In the genomic region with DNA sequence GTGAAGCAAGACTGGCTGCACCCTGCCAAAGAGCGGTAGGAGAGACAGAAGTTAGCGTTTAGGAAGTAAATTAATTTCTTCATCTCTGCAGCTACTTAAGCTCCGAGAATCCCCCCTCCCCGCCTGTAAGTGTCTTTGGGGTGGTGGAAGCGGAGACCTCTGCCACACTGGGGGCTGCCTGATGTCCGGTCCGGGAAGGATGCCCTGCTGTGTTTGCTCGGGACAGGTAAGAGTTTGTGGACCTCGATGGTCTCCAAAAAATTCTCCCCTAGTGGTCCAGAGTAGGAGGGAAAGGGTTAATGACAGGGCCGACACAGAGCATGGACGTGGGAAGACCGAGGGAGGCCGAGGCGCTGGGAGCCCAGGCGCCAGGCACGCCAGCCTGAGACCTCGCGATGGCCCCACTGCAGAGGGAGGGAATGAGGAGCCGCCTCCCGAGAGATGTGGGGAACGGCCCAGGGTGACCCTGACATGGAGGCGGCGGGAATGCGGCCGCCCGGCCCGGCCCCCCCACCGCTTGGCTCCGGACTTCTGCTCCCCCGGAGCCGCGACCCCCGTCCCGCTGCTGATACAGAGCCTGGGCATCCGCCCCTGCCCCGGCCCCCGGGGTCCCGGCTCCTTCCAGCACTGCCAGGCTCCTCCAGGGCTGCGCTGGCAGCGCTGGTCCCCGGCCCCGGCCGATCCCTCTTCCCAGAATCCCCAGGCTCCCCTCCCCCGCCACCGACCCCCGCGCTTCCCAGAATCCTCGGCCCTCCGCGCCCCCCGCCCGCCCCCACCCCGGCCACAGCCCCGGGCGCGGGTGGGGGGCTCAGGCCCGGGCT, we compare ENCODE assay signal across 8 cellular contexts. TPM values are rescaled to one million over a fixed set of nuclear protein-coding genes. Genes with fewer than 3 reads are reported as not detected.
DNase-seq lines count a peak whose midpoint lies in the region; ATAC-seq, FAIRE-seq and TF ChIP-seq lines count a peak whose summit lies in the region.

No MANE protein-coding gene starts in this region.

- peak; percentile 78 for ATAC-seq in HepG2

- BruUV-seq in HepG2 (replicated peaks; lab: Mats Ljungman, UMichigan): no TSS peak

- TF ChIP-seq EP300 in HepG2 (IDR thresholded peaks at IDR 0.05; ENCODE audit: low read depth in 2 of 2, low read length in 2 of 2) (no peak), HepG2 (CRISPR knock-in tag; IDR thresholded peaks at IDR 0.05; ENCODE audit: borderline replicate concordance) (no peak; the same call in 1 of the 2 replicates), suprapubic skin (IDR thresholded peaks at IDR 0.05) (no peak)

- peak; percentile 20 to 71 for DNase-seq in SHP77 (lab: John Stamatoyannopoulos, UW)
- DNase-seq in SHP77 treated with DMSO at 0.1 percent for 48 hours (lab: John Stamatoyannopoulos, UW): no peak
- no peak for DNase-seq in coronary artery (ENCODE audit: low spot score)
- DNase-seq in HepG2 (ENCODE audit: low spot score): peak; percentile 60
- DNase-seq in suprapubic skin (ENCODE audit: low spot score in 2 of 2): no peak
- DNase-seq in superior temporal gyrus (ENCODE audit: extremely low spot score): no peak
- no peak for DNase-seq in mucosa of gallbladder (ENCODE audit: low spot score)

- no peaks in the 10 kb centered on the region for H3K79me2 ChIP-seq in OCI-LY3 (ENCODE audit: low read length)
- H3K79me2 ChIP-seq in HepG2 (ENCODE audit: insufficient read depth, low read length): peaks cover 29% of the 10 kb centered on the region

- in situ Hi-C loops in HepG2 (cut with HindIII; ENCODE audit: extremely low pct_ligation_motif_present, low pct_unique_long_range_greater_than_20kb): no loop called here

- CTCF ChIA-PET in HepG2 (lab: Yijun Ruan, JAX; ENCODE audit: low intra/inter-chr PET ratio, low total read pairs): interaction anchor here (1.0 kb wide), 1 partner anchor 28 kb away, joined by 3 read pairs; no protein-coding TSS in a partner anchor

- whole genome bisulfite sequencing in HepG2 (ENCODE audit: low lambda C conversion rate): 11% methylated on average over 42 of the region's 57 CpGs
- 7% methylated on average over 20 of the region's 57 CpGs for WGBS in suprapubic skin

- H4K20me1 ChIP-seq in OCI-LY3 (ENCODE audit: insufficient read depth, low read length) (no peaks in the 10 kb centered on the region), HepG2 (ENCODE audit: insufficient read depth, low read length) (no peaks in the 10 kb centered on the region)

- H3K27ac ChIP-seq in OCI-LY3 (ENCODE audit: low read length) (no peak overlapping the region), coronary artery (peak overlapping the region; percentile 85 to 91), HepG2 (ENCODE audit: extremely low read length, insufficient read depth, low read length) (peak overlapping the region; percentile 78), suprapubic skin (peak overlapping the region; percentile 91)

- H3K9ac ChIP-seq in OCI-LY3 (ENCODE audit: low read length) (peak overlapping the region; percentile 49; the same call in 1 of the 2 replicates), HepG2 (ENCODE audit: insufficient read depth, low read depth, low read length) (peak overlapping the region; percentile 95)

- FAIRE-seq in HepG2 (lab: Jason Lieb, UNC): no peak

- H3K9me3 ChIP-seq in OCI-LY3 (ENCODE audit: insufficient read depth, low read length): no peaks in the 10 kb centered on the region
- H3K9me3 ChIP-seq in HepG2 (ENCODE audit: low read length): no peaks in the 10 kb centered on the region
- H3K9me3 ChIP-seq in suprapubic skin: no peaks in the 10 kb centered on the region

- peak; percentile 58 for TF ChIP-seq RAD21 in HepG2 (CRISPR knock-in tag; IDR thresholded peaks at IDR 0.05)

- H3K27me3 ChIP-seq in OCI-LY3 (ENCODE audit: low read depth, low read length): no peaks in the 10 kb centered on the region
- H3K27me3 ChIP-seq in HepG2 (ENCODE audit: control insufficient read depth in 1 of 2, insufficient read depth in 2 of 2, low read length in 2 of 2): no peaks in the 10 kb centered on the region; a peak in 2 of 5 replicates
- H3K27me3 ChIP-seq in suprapubic skin: no peaks in the 10 kb centered on the region

- no peak overlapping the region for H2AFZ ChIP-seq in OCI-LY3 (ENCODE audit: low read depth, low read length)
- H2AFZ ChIP-seq in HepG2 (ENCODE audit: low read length): no peak overlapping the region

- H3K4me3 ChIP-seq in OCI-LY3 (ENCODE audit: low read length): peak overlapping the region; percentile 76
- H3K4me3 ChIP-seq in coronary artery: peak overlapping the region; percentile 89
- H3K4me3 ChIP-seq in HepG2 (replicated peaks in 1 of 3; ENCODE audit: insufficient read depth in 1 of 3, low read depth in 2 of 3, low read length in 3 of 3): peak overlapping the region; percentile 99 to 100 (median 100)
- peak overlapping the region; percentile 97 for H3K4me3 ChIP-seq in suprapubic skin

- TF ChIP-seq CTCF in OCI-LY3 (IDR thresholded peaks at IDR 0.05; ENCODE audit: low read depth, low read length) (no peak), coronary artery (IDR thresholded peaks at IDR 0.05) (no peak), HepG2 (CRISPR knock-in tag; IDR thresholded peaks at IDR 0.05) (no peak; the same call in 1 of the 2 replicates), suprapubic skin (IDR thresholded peaks at IDR 0.05) (no peak)

- H3K4me2 ChIP-seq in OCI-LY3 (ENCODE audit: low read length): peak overlapping the region; percentile 40
- H3K4me2 ChIP-seq in HepG2 (ENCODE audit: low read depth, low read length): peak overlapping the region; percentile 92

- H3K4me1 ChIP-seq in OCI-LY3 (ENCODE audit: low read length): no peaks in the 10 kb centered on the region
- peaks cover 30% of the 10 kb centered on the region for H3K4me1 ChIP-seq in HepG2 (ENCODE audit: insufficient read depth, low read length)
- H3K4me1 ChIP-seq in suprapubic skin: peaks cover 27% of the 10 kb centered on the region

- intact Hi-C loops in HepG2 (cut with micrococcal nuclease; ENCODE audit: unreplicated experiment): loop anchor here (5.0 kb wide), 1 partner anchor 211 kb away; no protein-coding TSS in a partner anchor

- H3K36me3 ChIP-seq in OCI-LY3 (replicated peaks; ENCODE audit: low read depth, low read length): no peaks in the 10 kb centered on the region
- peaks cover 19 to 29% of the 10 kb centered on the region in 2 experiments for H3K36me3 ChIP-seq in HepG2 (replicated peaks in 1 of 2; ENCODE audit: control insufficient read depth in 1 of 2, insufficient read depth in 2 of 2, low read length in 2 of 2)
- H3K36me3 ChIP-seq in suprapubic skin: peaks cover 30% of the 10 kb centered on the region

- POLR2A ChIA-PET in HepG2 (lab: Yijun Ruan, JAX): interaction anchor here (0.6 to 2.9 kb wide), 17 partner anchors 9 to 157 kb away, joined by 3 to 257 read pairs (median 8); partner anchors contain the start of gene PHKG2

- TF ChIP-seq POLR2A in HepG2 (IDR thresholded peaks at IDR 0.05; ENCODE audit: insufficient read depth in 1 of 2, low read depth in 2 of 2, low read length in 2 of 2): peak; percentile 29 to 41; a peak in 3 of 4 replicates
- no peak for TF ChIP-seq POLR2A in suprapubic skin (IDR thresholded peaks at IDR 0.05)

RNA-seq across cellular contexts. Expression of gene ZNF629, which starts 0.7 kb away (rescaled TPM):
- total RNA-seq in HepG2 (2016; rRNA removed; fragmentation: Illumina TruSeq; extraction: Trizol) (14.3 and 16.5 TPM in 2 replicates), suprapubic skin (10 to 100 TPM; 11.5 to 22.9 (median 16.1) TPM), mucosa of gallbladder (18.9 TPM)
- 1.3 TPM in 2 replicates for total RNA-seq in HepG2 (2016; cell fraction: cytosol; rRNA removed; fragmentation: Illumina TruSeq; extraction: Trizol; ENCODE audit: low read depth)
- 12.7 and 16.5 TPM in 2 replicates for total RNA-seq in HepG2 (2016; cell fraction: insoluble cytoplasmic fraction; rRNA removed; fragmentation: Illumina TruSeq; extraction: Trizol)
- 5.2 and 5.9 TPM in 2 replicates for total RNA-seq in HepG2 (2016; cell fraction: membrane; rRNA removed; fragmentation: Illumina TruSeq; extraction: Trizol)
- total RNA-seq in HepG2 (2016; cell fraction: nucleus; rRNA removed; fragmentation: Illumina TruSeq; extraction: Trizol): 15.1 and 17.8 TPM in 2 replicates
- polyA plus RNA-seq in HepG2 (2011; rRNA removed): 6.1 and 8.2 TPM in 2 replicates
- polyA plus RNA-seq in HepG2 (2011; cell fraction: cytosol; rRNA removed): 3.9 and 4.8 TPM in 2 replicates
- polyA plus RNA-seq in HepG2 (2011; cell fraction: nucleus; rRNA removed): 25.0 TPM in 2 replicates
- 9.2 and 10.1 TPM in 2 replicates for polyA plus RNA-seq in HepG2 (2012)
- 0.64 and 0.65 TPM in 2 replicates for polyA plus RNA-seq in HepG2 (2016; cell fraction: cytosol; fragmentation: Illumina TruSeq; extraction: Trizol; ENCODE audit: low read depth)
- 11.8 and 14.8 TPM in 2 replicates for polyA plus RNA-seq in HepG2 (2016; cell fraction: insoluble cytoplasmic fraction; fragmentation: Illumina TruSeq; extraction: Trizol; ENCODE audit: low read depth)
- polyA plus RNA-seq in HepG2 (2016; cell fraction: membrane; fragmentation: Illumina TruSeq; extraction: Trizol; ENCODE audit: low read depth): 2.2 and 2.7 TPM in 2 replicates
- 25.2 and 26.3 TPM in 2 replicates for polyA plus RNA-seq in HepG2 (2016; cell fraction: nucleus; fragmentation: Illumina TruSeq; extraction: Trizol; ENCODE audit: insufficient read depth, low read depth)
- 9.3 and 12.7 TPM in 2 replicates for polyA minus RNA-seq in HepG2 (2011; rRNA and poly(A)+ RNA removed; ENCODE audit: low replicate concordance)
- polyA minus RNA-seq in HepG2 (2011; cell fraction: cytosol; rRNA and poly(A)+ RNA removed): 8.3 and 9.5 TPM in 2 replicates
- 15.8 and 22.4 TPM in 2 replicates for polyA minus RNA-seq in HepG2 (2011; cell fraction: nucleus; rRNA and poly(A)+ RNA removed)

RNA-seq across cellular contexts. Expression of gene RNF40, which starts 24.2 kb away (rescaled TPM):
- 85.6 and 102 TPM in 2 replicates for total RNA-seq in HepG2 (2016; rRNA removed; fragmentation: Illumina TruSeq; extraction: Trizol)
- 11.9 and 12.0 TPM in 2 replicates for total RNA-seq in HepG2 (2016; cell fraction: cytosol; rRNA removed; fragmentation: Illumina TruSeq; extraction: Trizol; ENCODE audit: low read depth)
- 79.6 and 89.9 TPM in 2 replicates for total RNA-seq in HepG2 (2016; cell fraction: insoluble cytoplasmic fraction; rRNA removed; fragmentation: Illumina TruSeq; extraction: Trizol)
- total RNA-seq in HepG2 (2016; cell fraction: membrane; rRNA removed; fragmentation: Illumina TruSeq; extraction: Trizol): 40.5 and 47.1 TPM in 2 replicates
- total RNA-seq in HepG2 (2016; cell fraction: nucleus; rRNA removed; fragmentation: Illumina TruSeq; extraction: Trizol): 55.6 and 65.6 TPM in 2 replicates
- polyA plus RNA-seq in HepG2 (2011; rRNA removed): 84.0 and 91.0 TPM in 2 replicates
- 47.5 and 49.3 TPM in 2 replicates for polyA plus RNA-seq in HepG2 (2011; cell fraction: cytosol; rRNA removed)
- polyA plus RNA-seq in HepG2 (2011; cell fraction: nucleus; rRNA removed): 128 and 147 TPM in 2 replicates
- 44.7 and 52.0 TPM in 2 replicates for polyA plus RNA-seq in HepG2 (2012)
- polyA plus RNA-seq in HepG2 (2016; cell fraction: cytosol; fragmentation: Illumina TruSeq; extraction: Trizol; ENCODE audit: low read depth): 8.6 and 10.7 TPM in 2 replicates
- polyA plus RNA-seq in HepG2 (2016; cell fraction: insoluble cytoplasmic fraction; fragmentation: Illumina TruSeq; extraction: Trizol; ENCODE audit: low read depth): 87.6 and 98.5 TPM in 2 replicates
- 29.9 and 30.8 TPM in 2 replicates for polyA plus RNA-seq in HepG2 (2016; cell fraction: membrane; fragmentation: Illumina TruSeq; extraction: Trizol; ENCODE audit: low read depth)
- polyA plus RNA-seq in HepG2 (2016; cell fraction: nucleus; fragmentation: Illumina TruSeq; extraction: Trizol; ENCODE audit: insufficient read depth, low read depth): 131 and 139 TPM in 2 replicates
- polyA minus RNA-seq in HepG2 (2011; rRNA and poly(A)+ RNA removed; ENCODE audit: low replicate concordance): 110 and 128 TPM in 2 replicates
- polyA minus RNA-seq in HepG2 (2011; cell fraction: cytosol; rRNA and poly(A)+ RNA removed): 42.3 and 58.2 TPM in 2 replicates
- 34.0 and 43.5 TPM in 2 replicates for polyA minus RNA-seq in HepG2 (2011; cell fraction: nucleus; rRNA and poly(A)+ RNA removed)
- total RNA-seq in suprapubic skin: 10 to 100 TPM; 65.6 to 89.7 (median 76.5) TPM
- total RNA-seq in mucosa of gallbladder: 129 TPM

RNA-seq across cellular contexts. Expression of gene CFAP119, which starts 24.5 kb away (rescaled TPM):
- total RNA-seq in HepG2 (2016; rRNA removed; fragmentation: Illumina TruSeq; extraction: Trizol) (1.2 and 6.4 TPM in 2 replicates), suprapubic skin (1 to 10 TPM; 3.8 to 6.7 (median 5.0) TPM), mucosa of gallbladder (13.2 TPM)
- 0.51 and 0.71 TPM in 2 replicates for total RNA-seq in HepG2 (2016; cell fraction: cytosol; rRNA removed; fragmentation: Illumina TruSeq; extraction: Trizol; ENCODE audit: low read depth)
- total RNA-seq in HepG2 (2016; cell fraction: insoluble cytoplasmic fraction; rRNA removed; fragmentation: Illumina TruSeq; extraction: Trizol): 1.4 and 4.0 TPM in 2 replicates
- total RNA-seq in HepG2 (2016; cell fraction: membrane; rRNA removed; fragmentation: Illumina TruSeq; extraction: Trizol): 0.83 and 1.7 TPM in 2 replicates
- 11.6 and 12.1 TPM in 2 replicates for total RNA-seq in HepG2 (2016; cell fraction: nucleus; rRNA removed; fragmentation: Illumina TruSeq; extraction: Trizol)
- polyA plus RNA-seq in HepG2 (2011; rRNA removed): 4.0 and 6.4 TPM in 2 replicates
- 1.3 and 2.2 TPM in 2 replicates for polyA plus RNA-seq in HepG2 (2011; cell fraction: cytosol; rRNA removed)
- polyA plus RNA-seq in HepG2 (2011; cell fraction: nucleus; rRNA removed): 37.2 and 53.6 TPM in 2 replicates
- 0.84 and 2.1 TPM in 2 replicates for polyA plus RNA-seq in HepG2 (2012)
- polyA plus RNA-seq in HepG2 (2016; cell fraction: cytosol; fragmentation: Illumina TruSeq; extraction: Trizol; ENCODE audit: low read depth): 0.78 and 0.96 TPM in 2 replicates
- 0.91 and 1.5 TPM in 2 replicates for polyA plus RNA-seq in HepG2 (2016; cell fraction: insoluble cytoplasmic fraction; fragmentation: Illumina TruSeq; extraction: Trizol; ENCODE audit: low read depth)
- polyA plus RNA-seq in HepG2 (2016; cell fraction: membrane; fragmentation: Illumina TruSeq; extraction: Trizol; ENCODE audit: low read depth): 0.41 and 1.4 TPM in 2 replicates
- polyA plus RNA-seq in HepG2 (2016; cell fraction: nucleus; fragmentation: Illumina TruSeq; extraction: Trizol; ENCODE audit: insufficient read depth, low read depth): 22.1 and 31.9 TPM in 2 replicates
- 1.5 and 16.0 TPM in 2 replicates for polyA minus RNA-seq in HepG2 (2011; rRNA and poly(A)+ RNA removed; ENCODE audit: low replicate concordance)
- 0.69 and 1.8 TPM in 2 replicates for polyA minus RNA-seq in HepG2 (2011; cell fraction: cytosol; rRNA and poly(A)+ RNA removed)
- 3.7 and 5.2 TPM in 2 replicates for polyA minus RNA-seq in HepG2 (2011; cell fraction: nucleus; rRNA and poly(A)+ RNA removed)

RNA-seq across cellular contexts. Expression of gene PHKG2, which starts 38.1 kb away (rescaled TPM):
- total RNA-seq in HepG2 (2016; rRNA removed; fragmentation: Illumina TruSeq; extraction: Trizol) (33.9 and 37.4 TPM in 2 replicates), suprapubic skin (10 to 100 TPM; 24.8 to 54.9 (median 36.1) TPM), mucosa of gallbladder (39.2 TPM)
- 13.4 TPM in 2 replicates for total RNA-seq in HepG2 (2016; cell fraction: cytosol; rRNA removed; fragmentation: Illumina TruSeq; extraction: Trizol; ENCODE audit: low read depth)
- 32.9 and 41.4 TPM in 2 replicates for total RNA-seq in HepG2 (2016; cell fraction: insoluble cytoplasmic fraction; rRNA removed; fragmentation: Illumina TruSeq; extraction: Trizol)
- total RNA-seq in HepG2 (2016; cell fraction: membrane; rRNA removed; fragmentation: Illumina TruSeq; extraction: Trizol): 23.7 and 24.3 TPM in 2 replicates
- 39.5 and 43.1 TPM in 2 replicates for total RNA-seq in HepG2 (2016; cell fraction: nucleus; rRNA removed; fragmentation: Illumina TruSeq; extraction: Trizol)
- 39.8 and 42.1 TPM in 2 replicates for polyA plus RNA-seq in HepG2 (2011; rRNA removed)
- polyA plus RNA-seq in HepG2 (2011; cell fraction: cytosol; rRNA removed): 22.7 and 30.8 TPM in 2 replicates
- polyA plus RNA-seq in HepG2 (2011; cell fraction: nucleus; rRNA removed): 140 and 166 TPM in 2 replicates
- polyA plus RNA-seq in HepG2 (2012): 21.4 and 22.8 TPM in 2 replicates
- 15.4 and 16.5 TPM in 2 replicates for polyA plus RNA-seq in HepG2 (2016; cell fraction: cytosol; fragmentation: Illumina TruSeq; extraction: Trizol; ENCODE audit: low read depth)
- polyA plus RNA-seq in HepG2 (2016; cell fraction: insoluble cytoplasmic fraction; fragmentation: Illumina TruSeq; extraction: Trizol; ENCODE audit: low read depth): 38.9 and 41.5 TPM in 2 replicates
- 21.3 and 23.8 TPM in 2 replicates for polyA plus RNA-seq in HepG2 (2016; cell fraction: membrane; fragmentation: Illumina TruSeq; extraction: Trizol; ENCODE audit: low read depth)
- polyA plus RNA-seq in HepG2 (2016; cell fraction: nucleus; fragmentation: Illumina TruSeq; extraction: Trizol; ENCODE audit: insufficient read depth, low read depth): 142 and 147 TPM in 2 replicates
- 53.8 and 68.9 TPM in 2 replicates for polyA minus RNA-seq in HepG2 (2011; rRNA and poly(A)+ RNA removed; ENCODE audit: low replicate concordance)
- polyA minus RNA-seq in HepG2 (2011; cell fraction: cytosol; rRNA and poly(A)+ RNA removed): 9.0 and 12.9 TPM in 2 replicates
- 38.1 and 40.3 TPM in 2 replicates for polyA minus RNA-seq in HepG2 (2011; cell fraction: nucleus; rRNA and poly(A)+ RNA removed)

Comparison
In these comparisons a context has a peak if more than half of its experiments do, and no peak if none do; other contexts are left out.
1. DNase-seq: peak in SHP77 (2 of 2) and HepG2 (single experiment); none in SHP77 treated with DMSO at 0.1 percent for 48 hours (single experiment), coronary artery (single experiment), suprapubic skin (0 of 2), superior temporal gyrus (single experiment) and mucosa of gallbladder (single experiment).
2. POLR2A ChIP-seq: peak in HepG2 (2 of 2); none in suprapubic skin (0 of 2).
3. Peak in every context shown above with its lines, with median percentiles within 50 percentile points of each other: H3K4me3 ChIP-seq.